9 cellular contexts compared by ENCODE assay signal in genomic region chr11:9716275-9717039, GRCh38. TPM values are rescaled to one million over a fixed set of nuclear protein-coding genes. Genes with fewer than 3 reads are reported as not detected.
DNase-seq lines count a peak whose midpoint lies in the region; ATAC-seq and TF ChIP-seq lines count a peak whose summit lies in the region.
"Had no signal": no experiment of that assay in that cellular context is flagged by ENCODE, and none has a peak within 500 bp of the region (broad histone marks: within the 10 kb centered on the region; RNA-seq: fewer than 3 reads in every experiment).

No MANE protein-coding gene starts in this region.

- peak overlapping the region; percentile 57 for H3K27ac Mint-ChIP-seq in dendritic cell treated with granulocyte-macrophage colony-stimulating factor and Interleukin-4, amounts not matched to agents 40 ng/mL and 50 ng/mL, for 4 days
- H3K27ac Mint-ChIP-seq: T-cell had no signal

- no peaks in the 10 kb centered on the region for H3K27me3 Mint-ChIP-seq in dendritic cell treated with granulocyte-macrophage colony-stimulating factor and Interleukin-4, amounts not matched to agents 40 ng/mL and 50 ng/mL, for 4 days
- H3K27me3 Mint-ChIP-seq: T-cell had no signal

- no peak overlapping the region for H3K4me3 ChIP-seq in transverse colon

- no peaks in the 10 kb centered on the region for H3K36me3 ChIP-seq in transverse colon

- no peaks in the 10 kb centered on the region for H3K9me3 ChIP-seq in transverse colon

- DNase-seq in NOMO-1 treated with DMSO at 0.1 percent for 48 hours (lab: John Stamatoyannopoulos, UW; ENCODE audit: unreplicated experiment) (peak; percentile 98), pulmonary artery endothelial cell (ENCODE audit: low read depth, low spot score) (peak; percentile 95), transverse colon (no peak), DMS153 (lab: John Stamatoyannopoulos, UW) (no peak), cerebellum (ENCODE audit: low spot score) (no peak)

- peak overlapping the region; percentile 24 for H3K4me3 Mint-ChIP-seq in dendritic cell treated with granulocyte-macrophage colony-stimulating factor and Interleukin-4, amounts not matched to agents 40 ng/mL and 50 ng/mL, for 4 days
- H3K4me3 Mint-ChIP-seq: T-cell had no signal

- H3K27ac ChIP-seq in transverse colon = peak overlapping the region in 2 of 4 donors; percentile 6 to 18

- WGBS in transverse colon (ENCODE audit: low coverage in 1 of 2), 2 donors = 59 to 71% methylated on average over 4 of the region's 4 CpGs

- H3K27me3 ChIP-seq in transverse colon = no peaks in the 10 kb centered on the region

- no peak for TF ChIP-seq EP300 in transverse colon (IDR thresholded peaks at IDR 0.05; ENCODE audit: low read depth)

- no peak for TF ChIP-seq POLR2A in transverse colon (IDR thresholded peaks at IDR 0.05)

- ATAC-seq in GM18511 (IDR thresholded peaks at IDR 0.05; ENCODE audit: unreplicated experiment) (peak; percentile 93), HG02571 (IDR thresholded peaks at IDR 0.05; ENCODE audit: unreplicated experiment) (peak; percentile 68)
- ATAC-seq: T-cell had no signal

- TF ChIP-seq CTCF in transverse colon (IDR thresholded peaks at IDR 0.05) = no peak

- H3K36me3 Mint-ChIP-seq in dendritic cell treated with granulocyte-macrophage colony-stimulating factor and Interleukin-4, amounts not matched to agents 40 ng/mL and 50 ng/mL, for 4 days (ENCODE audit: low read depth) = peaks cover 48% of the 10 kb centered on the region

- in situ Hi-C loops in transverse colon (cut with MboI; ENCODE audit: low pct_ligation_motif_present in 1 of 4, low pct_unique_long_range_greater_than_20kb in 1 of 4, low sequenced_read_pairs in 3 of 4) = no loop called here

- H3K9me3 Mint-ChIP-seq in dendritic cell treated with granulocyte-macrophage colony-stimulating factor and Interleukin-4, amounts not matched to agents 40 ng/mL and 50 ng/mL, for 4 days = no peaks in the 10 kb centered on the region
- H3K9me3 Mint-ChIP-seq: T-cell had no signal

- H3K4me1 Mint-ChIP-seq in dendritic cell treated with granulocyte-macrophage colony-stimulating factor and Interleukin-4, amounts not matched to agents 40 ng/mL and 50 ng/mL, for 4 days (ENCODE audit: low read depth) = peaks cover 57% of the 10 kb centered on the region

- H3K4me1 ChIP-seq in transverse colon = peaks cover 0 to 22% (median 8%) of the 10 kb centered on the region in 4 donors

- intact Hi-C loops in dendritic cell treated with granulocyte-macrophage colony-stimulating factor and Interleukin-4, amounts not matched to agents 40 ng/mL and 50 ng/mL, for 4 days (cut with micrococcal nuclease) = loop anchor here (10.0 kb wide), 1 partner anchor 52 kb away; the partner anchor contains the start of gene SWAP70
- intact Hi-C loops in transverse colon (cut with DNase I; ENCODE audit: low total_unique reads) = no loop called here

RNA-seq across cellular contexts. Expression of gene SWAP70, which starts 52.6 kb away (rescaled TPM):
- total RNA-seq in pulmonary artery endothelial cell (132 and 136 TPM in 2 replicates), transverse colon (10 to 100 TPM; 18.8 to 52.5 (median 29.1) TPM), cerebellum (11.9 TPM)

Comparison
In these comparisons a context has a peak if more than half of its experiments do, and no peak if none do; other contexts are left out.
1. DNase-seq: peak in NOMO-1 treated with DMSO at 0.1 percent for 48 hours (single experiment) and pulmonary artery endothelial cell (single experiment); none in transverse colon (single experiment), DMS153 (single experiment) and cerebellum (single experiment).